Comparison of ENCODE assay signal across 17 cellular contexts in genomic region chr2:109728809-109729208, GRCh38.
DNase-seq lines count a peak whose midpoint lies in the region; ATAC-seq, FAIRE-seq and TF ChIP-seq lines count a peak whose summit lies in the region.
"Had no signal": no experiment of that assay in that cellular context is flagged by ENCODE, and none has a peak within 500 bp of the region (broad histone marks: within the 10 kb centered on the region; RNA-seq: fewer than 3 reads in every experiment).

No MANE protein-coding gene starts in this region.

- no peaks in the 10 kb centered on the region for H3K9me3 Mint-ChIP-seq in nephron
- no peaks in the 10 kb centered on the region for H3K9me3 Mint-ChIP-seq in Caco-2 (ENCODE audit: unreplicated experiment)
- H3K9me3 Mint-ChIP-seq: stimulated activated naive CD8-positive, alpha-beta T cell treated with anti-CD3 and anti-CD28 coated beads, Interleukin-15, amount 100 ng/mL, for 72 hours had no signal

- no peak overlapping the region for H4K8ac ChIP-seq in neuronal stem cell (ENCODE audit: low read depth, low read length)

- H3K27me3 Mint-ChIP-seq in nephron (ENCODE audit: low read depth) (peaks cover 14% of the 10 kb centered on the region), Caco-2 (ENCODE audit: insufficient read depth, unreplicated experiment) (no peaks in the 10 kb centered on the region)

- H3K18ac ChIP-seq in neuronal stem cell (ENCODE audit: low read length) = no peak overlapping the region

- H2BK120ac ChIP-seq in neuronal stem cell (ENCODE audit: low read depth, low read length) = no peak overlapping the region

- H2AK5ac ChIP-seq in neuronal stem cell (ENCODE audit: low read depth, low read length) = no peak overlapping the region

- H3K36me3 Mint-ChIP-seq in nephron (ENCODE audit: low read depth) = no peaks in the 10 kb centered on the region
- H3K36me3 Mint-ChIP-seq in Caco-2 (ENCODE audit: insufficient read depth, unreplicated experiment) = no peaks in the 10 kb centered on the region
- H3K36me3 Mint-ChIP-seq: CD8-positive, alpha-beta memory T cell had no signal

- H3K4me1 ChIP-seq in heart left ventricle (peaks cover 0 to 7% (median 0%) of the 10 kb centered on the region in 12 donors), Caco-2 (no peaks in the 10 kb centered on the region), neuronal stem cell (ENCODE audit: control insufficient read depth in 2 of 2, insufficient read depth in 1 of 2, low read depth in 1 of 2, low read length in 2 of 2) (no peaks in the 10 kb centered on the region)
- H3K4me1 ChIP-seq: HAP-1 had no signal

- intact Hi-C loops in heart left ventricle (cut with DNase I) (no loop called here), Caco-2 (cut with micrococcal nuclease; ENCODE audit: unreplicated experiment) (no loop called here)

- H3K4me2 ChIP-seq in neuronal stem cell (ENCODE audit: insufficient read depth, low read length, poor library complexity, severe bottlenecking) = no peak overlapping the region

- no peak for FAIRE-seq in GM19239 (lab: Jason Lieb, UNC)

- H2BK15ac ChIP-seq in neuronal stem cell (ENCODE audit: low read length) = no peak overlapping the region

- H3K36me3 ChIP-seq in heart left ventricle (no peaks in the 10 kb centered on the region), Caco-2 (ENCODE audit: control insufficient read depth, insufficient read depth, low read length) (no peaks in the 10 kb centered on the region), neuronal stem cell (replicated peaks in 1 of 2; ENCODE audit: control insufficient read depth in 2 of 2, insufficient read depth in 2 of 2, low read length in 2 of 2) (no peaks in the 10 kb centered on the region)
- H3K36me3 ChIP-seq: HAP-1 had no signal

- no peak overlapping the region for H2BK5ac ChIP-seq in neuronal stem cell (ENCODE audit: low read length)

- H3K4me3 Mint-ChIP-seq in nephron (no peak overlapping the region), Caco-2 (ENCODE audit: unreplicated experiment) (no peak overlapping the region)
- H3K4me3 Mint-ChIP-seq: CD8-positive, alpha-beta memory T cell; stimulated activated naive CD8-positive, alpha-beta T cell treated with anti-CD3 and anti-CD28 coated beads, Interleukin-15, amount 100 ng/mL, for 72 hours had no signal

- H2BK12ac ChIP-seq in neuronal stem cell (ENCODE audit: low read length) = no peak overlapping the region

- BruUV-seq in Caco-2 (replicated peaks; lab: Mats Ljungman, UMichigan) = no TSS peak

- H4K91ac ChIP-seq in neuronal stem cell (ENCODE audit: low read depth, low read length, poor library complexity) = no peak overlapping the region

- H3K4me1 Mint-ChIP-seq in nephron (peaks cover 28% of the 10 kb centered on the region), Caco-2 (ENCODE audit: low read depth, unreplicated experiment) (no peaks in the 10 kb centered on the region)
- H3K4me1 Mint-ChIP-seq: CD8-positive, alpha-beta memory T cell; stimulated activated naive CD8-positive, alpha-beta T cell treated with anti-CD3 and anti-CD28 coated beads, Interleukin-15, amount 100 ng/mL, for 72 hours had no signal

- H3K9me3 ChIP-seq in heart left ventricle (peaks cover 0 to 4% (median 0%) of the 10 kb centered on the region in 12 donors), Caco-2 (0 out of 2 replicates have a peak, but pooled peaks cover 3% of the 10 kb centered on the region), neuronal stem cell (replicated peaks in 1 of 2; ENCODE audit: control insufficient read depth in 2 of 2, insufficient read depth in 1 of 2, low read depth in 1 of 2, low read length in 2 of 2) (peaks cover 0 to 4% of the 10 kb centered on the region in 2 donors)
- H3K9me3 ChIP-seq: HAP-1 had no signal

- no peak for TF ChIP-seq CTCF in AG10803 (conservative IDR thresholded peaks at IDR 0.05; ENCODE audit: low read length)
- no peak for TF ChIP-seq CTCF in heart left ventricle (IDR thresholded peaks at IDR 0.05)
- no peak for TF ChIP-seq CTCF in nephron (IDR thresholded peaks at IDR 0.05; ENCODE audit: unreplicated experiment in 3 of 3)
- no peak for TF ChIP-seq CTCF in Caco-2 (IDR thresholded peaks at IDR 0.05; ENCODE audit: insufficient read depth in 1 of 2, low read depth in 1 of 2, low read length in 1 of 2, severe bottlenecking in 1 of 2, unreplicated experiment in 1 of 2)

- WGBS in heart left ventricle, 4 donors = 54 to 78% (median 65%) methylated on average over 5 of the region's 5 CpGs
- no CpG with 5 or more reads among the region's 5 CpGs for WGBS in neuronal stem cell (ENCODE audit: extremely low coverage in 2 of 2, insufficient read length in 2 of 2, insufficient replicate concordance in 1 of 2), 2 donors

- peak; percentile 37 to 88 (median 83) for ATAC-seq in heart left ventricle
- ATAC-seq: stimulated activated naive CD8-positive, alpha-beta T cell treated with anti-CD3 and anti-CD28 coated beads, Interleukin-15, amount 100 ng/mL, for 72 hours had no signal

- H3K9ac ChIP-seq in neuronal stem cell (ENCODE audit: low read depth, low read length, poor library complexity) = no peak overlapping the region

- H3K27ac ChIP-seq in heart left ventricle (peak overlapping the region in 1 of 12 donors; percentile 7), neuronal stem cell (replicated peaks; ENCODE audit: low read length) (no peak overlapping the region)

- CTCF ChIA-PET in Caco-2 (lab: Charles Lee) = no interaction called here

- no peak overlapping the region for H2AFZ ChIP-seq in neuronal stem cell (ENCODE audit: low read length)

- TF ChIP-seq POLR2A in heart left ventricle (IDR thresholded peaks at IDR 0.05) = no peak

- no peak overlapping the region for H3K23ac ChIP-seq in neuronal stem cell (ENCODE audit: low read depth, low read length, poor library complexity)

- no peak overlapping the region for H3K14ac ChIP-seq in neuronal stem cell (ENCODE audit: low read length)

- H3K27ac Mint-ChIP-seq in nephron = peak overlapping the region; percentile 75 to 82 (median 76)
- H3K27ac Mint-ChIP-seq in Caco-2 (ENCODE audit: unreplicated experiment) = no peak overlapping the region
- H3K27ac Mint-ChIP-seq: CD8-positive, alpha-beta memory T cell; stimulated activated naive CD8-positive, alpha-beta T cell treated with anti-CD3 and anti-CD28 coated beads, Interleukin-15, amount 100 ng/mL, for 72 hours had no signal

- POLR2A ChIA-PET in Caco-2 (lab: Charles Lee) = no interaction called here

- no peaks in the 10 kb centered on the region for H3K79me1 ChIP-seq in neuronal stem cell (ENCODE audit: low read depth, low read length)

- H3K4ac ChIP-seq in neuronal stem cell (ENCODE audit: low read length) = no peak overlapping the region

- DNase-seq in AG10803 (ENCODE audit: low read depth) = peak; percentile 73
- peak; percentile 88 for DNase-seq in NCI-H82 treated with DMSO at 0.1 percent for 48 hours (lab: John Stamatoyannopoulos, UW; ENCODE audit: unreplicated experiment)
- peak in 2 of 5 donors; percentile 31 to 56 for DNase-seq in heart left ventricle
- no peak for DNase-seq in midbrain (lab: John Stamatoyannopoulos, UW)
- no peak for DNase-seq in Caco-2
- no peak for DNase-seq in GM19239 (ENCODE audit: insufficient read length, low spot score)
- DNase-seq in neuronal stem cell (ENCODE audit: low spot score) = no peak
- DNase-seq: activated CD4-positive, alpha-beta T cell treated with anti-CD3 and anti-CD28 coated beads for 1 hour; activated effector memory CD4-positive, alpha-beta T cell treated with Interleukin-2 at 50 U/mL for 16 hours; amygdala; CD8-positive, alpha-beta memory T cell; NCI-H146; NCI-H226; stimulated activated CD4-positive, alpha-beta T cell treated with anti-CD3 and anti-CD28 coated beads, Interleukin-15, amount 100 ng/mL, for 24 hours; stimulated activated naive CD8-positive, alpha-beta T cell treated with anti-CD3 and anti-CD28 coated beads, Interleukin-15, amount 100 ng/mL, for 72 hours had no signal

- H3K27me3 ChIP-seq in heart left ventricle = no peaks in the 10 kb centered on the region
- no peaks in the 10 kb centered on the region for H3K27me3 ChIP-seq in Caco-2 (replicated peaks; ENCODE audit: control insufficient read depth, insufficient read depth, low read length)
- H3K27me3 ChIP-seq in neuronal stem cell (ENCODE audit: control insufficient read depth in 3 of 3, insufficient read depth in 3 of 3, low read depth in 1 of 3, low read length in 3 of 3) = no peaks in the 10 kb centered on the region

- H3K4me3 ChIP-seq in AG10803 (ENCODE audit: low read length) = no peak overlapping the region
- H3K4me3 ChIP-seq in heart left ventricle = no peak overlapping the region
- H3K4me3 ChIP-seq in Caco-2 (ENCODE audit: low read depth, low read length) = no peak overlapping the region
- H3K4me3 ChIP-seq in neuronal stem cell (ENCODE audit: low read length in 2 of 2) = no peak overlapping the region
- H3K4me3 ChIP-seq: HAP-1 had no signal

Comparison
In these comparisons a context has a peak if more than half of its experiments do, and no peak if none do; other contexts are left out.
1. DNase-seq: peak in AG10803 (single experiment) and NCI-H82 treated with DMSO at 0.1 percent for 48 hours (single experiment); none in midbrain (single experiment), Caco-2 (0 of 2), GM19239 (single experiment) and neuronal stem cell (single experiment).